ENCODE assay signal across 30 cellular contexts in the genomic region with DNA sequence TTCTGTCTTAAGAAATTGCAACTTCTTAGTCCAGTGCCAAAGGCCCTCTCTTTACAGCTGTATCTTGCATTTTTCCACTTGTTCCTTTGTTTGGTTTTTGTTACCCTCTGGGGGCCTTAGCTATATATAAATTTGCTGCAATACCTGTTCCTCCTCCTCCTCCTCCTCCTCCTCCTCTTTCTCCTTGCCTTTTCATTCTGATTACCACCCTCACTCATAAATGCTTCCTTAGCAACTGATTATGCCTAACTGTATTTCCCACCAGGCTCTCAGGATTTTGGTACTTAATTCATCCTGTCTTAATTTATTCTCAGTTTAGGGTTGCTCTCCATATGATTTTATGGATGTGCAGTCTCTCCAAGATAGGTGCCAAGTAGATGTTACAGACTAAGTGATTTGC.
"Had no signal": no experiment of that assay in that cellular context is flagged by ENCODE, and none has a peak within 500 bp of the region (broad histone marks: within the 10 kb centered on the region; RNA-seq: fewer than 3 reads in every experiment).

No MANE protein-coding gene starts in this region.

- H3K9me3 ChIP-seq: colonic mucosa, Peyer's patch, SJCRH30, SK-N-SH had no signal

- H3K9me3 Mint-ChIP-seq: brain; T-helper 2 cell treated with Interferon-gamma antibody and Interleukin-4, amounts not matched to agents 5 μg/mL and 100 μg/mL, for 36 hours had no signal

- H3K27me3 Mint-ChIP-seq: activated naive CD8-positive, alpha-beta T cell; brain had no signal

- H3K36me3 ChIP-seq: cardiac muscle cell, colonic mucosa, Peyer's patch, SJCRH30 had no signal

- H3K27me3 ChIP-seq: cardiac muscle cell, colonic mucosa, Peyer's patch, SJCRH30 had no signal

- ATAC-seq: activated CD8-positive, alpha-beta T cell treated with anti-CD3 and anti-CD28 coated beads, Interleukin-2, amount 10 ng/mL, durations not matched to agents 7 days and 5 days had no signal

- DNase-seq: activated CD4-positive, alpha-beta T cell treated with anti-CD3 and anti-CD28 coated beads for 48 hours; activated CD4-positive, alpha-beta T cell treated with anti-CD3 and anti-CD28 coated beads, Interleukin-2, amount 50 U/mL, for 4 hours; activated CD4-positive, CD25-positive, alpha-beta regulatory T cell treated with anti-CD3 and anti-CD28 coated beads, Interleukin-2, amount 50 U/mL, for 72 hours; activated CD8-positive, alpha-beta memory T cell treated with anti-CD3 and anti-CD28 coated beads, Interleukin-2, amount 50 U/mL, for 48 hours; activated CD8-positive, alpha-beta T cell treated with anti-CD3 and anti-CD28 coated beads, Interleukin-2, amount 10 ng/mL, durations not matched to agents 7 days and 5 days; activated effector memory CD4-positive, alpha-beta T cell treated with Interleukin-2 at 50 U/mL for 16 hours; activated naive CD4-positive, alpha-beta T cell treated with Interleukin-2 at 50 U/mL for 16 hours; activated T-cell treated with anti-CD3 and anti-CD28 coated beads, Interleukin-2, amount 50 U/mL, for 1 hour; amygdala; cerebellar nuclear complex; colonic mucosa; Karpas-422; NCI-H1092 treated with DMSO at 0.1 percent for 48 hours; NCI-H1417 treated with DMSO at 0.1 percent for 48 hours; NCI-H1694; NCI-H2029 treated with DMSO at 0.1 percent for 48 hours; NCI-H345; NCI-H510A; NCI-H69; NK-92 treated with Interleukin-12 subunit alpha and Interleukin-12 subunit beta, amount 100 ng/mL, for 24 hours; OCI-M1; Peyer's patch; Right ventricle myocardium superior; SJCRH30; SK-N-SH had no signal

- H3K36me3 Mint-ChIP-seq: activated naive CD8-positive, alpha-beta T cell had no signal

- H3K4me3 Mint-ChIP-seq: activated CD8-positive, alpha-beta T cell treated with anti-CD3 and anti-CD28 coated beads, Interleukin-2, amount 10 ng/mL, durations not matched to agents 7 days and 5 days; activated naive CD8-positive, alpha-beta T cell; brain; T-helper 2 cell treated with Interferon-gamma antibody and Interleukin-4, amounts not matched to agents 5 μg/mL and 100 μg/mL, for 36 hours had no signal

- H3K4me3 ChIP-seq: cardiac muscle cell, colonic mucosa, Peyer's patch, SJCRH30 had no signal

- H3K4me2 ChIP-seq: SK-N-SH had no signal

- H3K27ac Mint-ChIP-seq: activated CD8-positive, alpha-beta T cell treated with anti-CD3 and anti-CD28 coated beads, Interleukin-2, amount 10 ng/mL, durations not matched to agents 7 days and 5 days; activated naive CD8-positive, alpha-beta T cell; T-helper 2 cell treated with Interferon-gamma antibody and Interleukin-4, amounts not matched to agents 5 μg/mL and 100 μg/mL, for 36 hours had no signal

- H3K27ac ChIP-seq: cardiac muscle cell, colonic mucosa, Peyer's patch, RWPE1, SJCRH30 had no signal

- H3K9me2 ChIP-seq: SK-N-SH had no signal

- H3K4me1 ChIP-seq: colonic mucosa had no signal
